16 cellular contexts compared by ENCODE assay signal in the genomic region with DNA sequence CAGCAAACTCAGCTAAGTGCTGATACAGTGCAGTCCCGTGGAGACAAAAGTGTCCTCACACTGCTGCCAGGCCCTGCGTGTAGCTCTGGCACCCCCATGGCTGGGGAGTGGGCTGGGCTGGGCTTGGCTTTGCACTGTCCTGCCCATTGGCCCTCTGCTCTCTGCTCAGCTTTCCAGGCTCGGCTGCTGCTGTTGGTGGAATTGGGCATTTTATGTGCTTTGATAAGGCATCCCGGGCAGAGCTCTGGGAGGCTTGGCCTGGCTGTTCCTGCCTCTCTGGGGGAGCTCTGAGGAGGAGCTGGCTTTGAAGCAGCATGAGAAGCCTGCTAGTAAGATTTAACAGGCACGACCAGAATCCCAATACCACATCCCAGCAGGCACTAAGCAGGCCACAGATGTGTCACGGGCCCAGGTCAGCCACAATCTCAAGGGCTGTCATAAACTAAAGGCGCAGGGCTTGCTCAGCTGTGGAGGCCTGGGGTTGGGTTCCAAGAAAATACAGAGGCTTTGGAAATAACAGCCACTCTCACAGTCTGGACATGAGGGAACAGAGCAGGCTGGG.
DNase-seq lines count a peak whose midpoint lies in the region; ATAC-seq and TF ChIP-seq lines count a peak whose summit lies in the region.
"Had no signal": no experiment of that assay in that cellular context is flagged by ENCODE, and none has a peak within 500 bp of the region (broad histone marks: within the 10 kb centered on the region; RNA-seq: fewer than 3 reads in every experiment).

No MANE protein-coding gene starts in this region.

- 78 to 94% methylated on average over 2 to 7 of the region's 7 CpGs for WGBS in endodermal cell (ENCODE audit: insufficient coverage in 1 of 2, insufficient read length in 1 of 2), 2 experiments

- TF ChIP-seq CTCF in A673 (conservative IDR thresholded peaks at IDR 0.05; ENCODE audit: low read depth, low read length): no peak
- TF ChIP-seq CTCF in GM23338 (conservative IDR thresholded peaks at IDR 0.05; ENCODE audit: low read depth in 2 of 2): no peak
- no peak for TF ChIP-seq CTCF in endodermal cell (conservative IDR thresholded peaks at IDR 0.05)
- no peak for TF ChIP-seq CTCF in osteocyte (IDR thresholded peaks at IDR 0.05)

- no peaks in the 10 kb centered on the region for H3K36me3 ChIP-seq in A673 (ENCODE audit: insufficient read depth, low read length, poor library complexity, severe bottlenecking)
- H3K36me3 ChIP-seq in GM23338 (ENCODE audit: insufficient read depth): no peaks in the 10 kb centered on the region
- H3K36me3 ChIP-seq in endodermal cell (ENCODE audit: control insufficient read depth, insufficient read depth, low read length): no peaks in the 10 kb centered on the region

- CTCF ChIA-PET in A673 (lab: Charles Lee): interaction anchor here (1.0 kb wide), 1 partner anchor 229 kb away, joined by 4 read pairs; no protein-coding TSS in a partner anchor

- BruUV-seq in A673 (replicated peaks; lab: Mats Ljungman, UMichigan): no TSS peak

- peaks cover 2% of the 10 kb centered on the region for H3K4me1 Mint-ChIP-seq in GM23338
- peaks cover 8% of the 10 kb centered on the region for H3K4me1 Mint-ChIP-seq in endodermal cell
- H3K4me1 Mint-ChIP-seq in osteocyte (ENCODE audit: unreplicated experiment): no peaks in the 10 kb centered on the region
- H3K4me1 Mint-ChIP-seq: CD14-positive monocyte had no signal

- no peak overlapping the region for H3K9ac ChIP-seq in endodermal cell (ENCODE audit: extremely low read depth, low read length, poor library complexity, severe bottlenecking)
- H3K9ac ChIP-seq: KMS-11 had no signal

- H3K27ac ChIP-seq in A673 (ENCODE audit: low read depth, low read length, poor library complexity, severe bottlenecking) (peak overlapping the region; percentile 84), GM23338 (ENCODE audit: low read depth) (no peak overlapping the region), endodermal cell (ENCODE audit: low read depth, low read length) (peak overlapping the region; percentile 22)
- H3K27ac ChIP-seq: KMS-11 had no signal

- H3K79me2 ChIP-seq in GM23338 (replicated peaks; ENCODE audit: insufficient read depth): no peaks in the 10 kb centered on the region

- H3K36me3 Mint-ChIP-seq in GM23338 (ENCODE audit: low read depth) (peaks cover 18% of the 10 kb centered on the region), endodermal cell (ENCODE audit: low read depth) (no peaks in the 10 kb centered on the region), osteocyte (ENCODE audit: unreplicated experiment) (no peaks in the 10 kb centered on the region)
- H3K36me3 Mint-ChIP-seq: CD14-positive monocyte had no signal

- no peak overlapping the region for H3K4me3 Mint-ChIP-seq in GM23338
- no peak overlapping the region for H3K4me3 Mint-ChIP-seq in endodermal cell
- H3K4me3 Mint-ChIP-seq in osteocyte (ENCODE audit: unreplicated experiment): no peak overlapping the region
- H3K4me3 Mint-ChIP-seq: CD14-positive monocyte had no signal

- H3F3A ChIP-seq in GM23338 (replicated peaks; ENCODE audit: low read depth): no peaks in the 10 kb centered on the region

- peaks cover 9% of the 10 kb centered on the region for H3K27me3 Mint-ChIP-seq in GM23338 (ENCODE audit: insufficient read depth, low read depth, poor library complexity)
- H3K27me3 Mint-ChIP-seq in endodermal cell (ENCODE audit: insufficient read depth): peaks cover 2% of the 10 kb centered on the region
- H3K27me3 Mint-ChIP-seq in osteocyte (ENCODE audit: unreplicated experiment): peaks cover 3% of the 10 kb centered on the region

- H3K9me2 ChIP-seq in GM23338 (ENCODE audit: insufficient read depth): no peaks in the 10 kb centered on the region

- H3K4me3 ChIP-seq in A673 (ENCODE audit: low read depth, low read length, poor library complexity, severe bottlenecking) (no peak overlapping the region), GM23338 (no peak overlapping the region), endodermal cell (ENCODE audit: low read length) (no peak overlapping the region)

- H3K9me3 Mint-ChIP-seq in GM23338: peaks cover 25% of the 10 kb centered on the region
- H3K9me3 Mint-ChIP-seq in endodermal cell: peaks cover 11% of the 10 kb centered on the region
- no peaks in the 10 kb centered on the region for H3K9me3 Mint-ChIP-seq in osteocyte (ENCODE audit: unreplicated experiment)

- intact Hi-C loops in A673 (cut with micrococcal nuclease; ENCODE audit: unreplicated experiment): loop anchor here (10.0 kb wide), 1 partner anchor 398 kb away; no protein-coding TSS in a partner anchor

- POLR2A ChIA-PET in A673 (lab: Charles Lee; ENCODE audit: low non-redundant PET): no interaction called here

- no peaks in the 10 kb centered on the region for H3K9me3 ChIP-seq in A673 (ENCODE audit: low read depth, low read length, poor library complexity, severe bottlenecking)
- H3K9me3 ChIP-seq in endodermal cell (ENCODE audit: control insufficient read depth, low read length): peaks cover 16% of the 10 kb centered on the region

- no peaks in the 10 kb centered on the region for H4K20me1 ChIP-seq in GM23338 (replicated peaks; ENCODE audit: insufficient read depth)

- H3K27me3 ChIP-seq in A673 (replicated peaks; ENCODE audit: insufficient read depth, low read depth, low read length, poor library complexity): no peaks in the 10 kb centered on the region
- H3K27me3 ChIP-seq in GM23338 (ENCODE audit: insufficient read depth): no peaks in the 10 kb centered on the region
- H3K27me3 ChIP-seq in endodermal cell (ENCODE audit: control insufficient read depth, insufficient read depth, low read length, poor library complexity, severe bottlenecking): no peaks in the 10 kb centered on the region

- H3K4me1 ChIP-seq in A673 (ENCODE audit: insufficient read depth, low read length, poor library complexity, severe bottlenecking) (peaks cover 54% of the 10 kb centered on the region), GM23338 (ENCODE audit: insufficient read depth) (no peaks in the 10 kb centered on the region), endodermal cell (ENCODE audit: control insufficient read depth, insufficient read depth, low read length) (no peaks in the 10 kb centered on the region)

- ATAC-seq in GM23338 (peak; percentile 40; the same call in 1 of the 3 replicates), GM19328 (IDR thresholded peaks at IDR 0.05; ENCODE audit: unreplicated experiment) (no peak)

- no peak overlapping the region; the same call in 1 of the 2 replicates for H2AFZ ChIP-seq in GM23338

- H3K27ac Mint-ChIP-seq in GM23338 (no peak overlapping the region), endodermal cell (no peak overlapping the region), osteocyte (ENCODE audit: unreplicated experiment) (no peak overlapping the region)

- no peak overlapping the region for H3K4me2 ChIP-seq in GM23338
- H3K4me2 ChIP-seq: KMS-11 had no signal

- peak; percentile 56 for DNase-seq in A673 (ENCODE audit: low spot score)
- no peak for DNase-seq in GM23338 (ENCODE audit: low spot score)
- no peak for DNase-seq in endodermal cell
- DNase-seq in osteocyte (ENCODE audit: extremely low spot score, unreplicated experiment): peak; percentile 69
- no peak for DNase-seq in HUDEP-2 (lab: John Stamatoyannopoulos, UW; ENCODE audit: unreplicated experiment in 76 of 76)
- DNase-seq in SW 1271 (lab: John Stamatoyannopoulos, UW): no peak
- DNase-seq: ACHN, AML-193, DMS 273 treated with DMSO at 0.1 percent for 48 hours, NCI-H1048, NCI-H1436 treated with DMSO at 0.1 percent for 48 hours, NCI-H2081, NCI-H524 had no signal

TF ChIP-seq in GM23338, 12 proteins besides CTCF, POLR2A, EP300 and RAD21:
- TF ChIP-seq EZH2 (IDR thresholded peaks at IDR 0.05; ENCODE audit: low read depth, unreplicated experiment) (no peak), ZNF331 (CRISPR knock-in tag; IDR thresholded peaks at IDR 0.05; ENCODE audit: low read depth) (no peak)

Comparison
In these comparisons a context has a peak if more than half of its experiments do, and no peak if none do; other contexts are left out.
1. DNase-seq: peak in A673 (single experiment) and osteocyte (single experiment); none in GM23338 (single experiment), endodermal cell (single experiment), HUDEP-2 (0 of 76) and SW 1271 (0 of 2).